ENCODE assay signal across 13 cellular contexts in genomic region chr11:34501500-34501899, GRCh38. TPM values are rescaled to one million over a fixed set of nuclear protein-coding genes. Genes with fewer than 3 reads are reported as not detected.
A peak's percentile ranks its signal among the peaks of the same experiment; 100 is the strongest.
DNase-seq lines count a peak whose midpoint lies in the region; ATAC-seq, FAIRE-seq and TF ChIP-seq lines count a peak whose summit lies in the region.
"Had no signal": no experiment of that assay in that cellular context is flagged by ENCODE, and none has a peak within 500 bp of the region (broad histone marks: within the 10 kb centered on the region; RNA-seq: fewer than 3 reads in every experiment).

No MANE protein-coding gene starts in this region.

- H3K4me1 ChIP-seq in A549 = peaks cover 19% of the 10 kb centered on the region

- no peaks in the 10 kb centered on the region for H3K9me3 ChIP-seq in A549
- H3K9me3 ChIP-seq: heart right ventricle had no signal

- no peak for TF ChIP-seq POLR2A in A549 (IDR thresholded peaks at IDR 0.05; ENCODE audit: low read length)

- peak in 1 of 2 experiments; percentile 46 for DNase-seq in A549 (ENCODE audit: low read depth in 1 of 2, low spot score in 1 of 2)
- peak; percentile 57 for DNase-seq in HK-2 (ENCODE audit: unreplicated experiment)
- DNase-seq in amniotic epithelial cell (ENCODE audit: low read depth) = peak; percentile 96
- DNase-seq in left lobe of liver (ENCODE audit: low spot score) = peak; percentile 86
- no peak for DNase-seq in activated T-cell treated with anti-CD3 and anti-CD28 coated beads, Interleukin-2, amount 50 U/mL, for 1 hour
- DNase-seq: CD4-positive, CD25-positive, alpha-beta regulatory T cell; heart right ventricle; NCI-H1930; T-helper 9 cell had no signal

- no peak for FAIRE-seq in A549 (lab: Jason Lieb, UNC)

- H3K4me3 ChIP-seq in A549 = no peak overlapping the region
- H3K4me3 ChIP-seq: heart right ventricle had no signal

- TF ChIP-seq RAD21 in A549 (conservative IDR thresholded peaks at IDR 0.05 in 1 of 2, IDR thresholded peaks at IDR 0.05 in 1 of 2) = no peak

- WGBS in A549 (ENCODE audit: missing lambda C conversion rate) = 53% methylated on average over 4 of the region's 4 CpGs

- peak overlapping the region; percentile 64 to 80 for H3K27ac ChIP-seq in A549
- H3K27ac ChIP-seq: heart right ventricle had no signal

- no peak for TF ChIP-seq CTCF in A549 (IDR thresholded peaks at IDR 0.05)

- POLR2A ChIA-PET in A549 (lab: Yijun Ruan, JAX) = no interaction called here

- CTCF ChIA-PET in A549 (lab: Yijun Ruan, JAX) = interaction anchor here (0.6 to 10.0 kb wide), 4 partner anchors 7 to 891 kb away, joined by 3 to 89 read pairs (median 34); partner anchors contain the start of gene ELF5

- H3K4me2 ChIP-seq in A549 = peak overlapping the region; percentile 33

- TF ChIP-seq EP300 in A549 (IDR thresholded peaks at IDR 0.05) = 0 out of 5 replicates have a peak, but pooled peaks of 1 of the 2 experiments have one; percentile 25

- peak; percentile 63 to 71; a peak in 5 of 6 replicates for ATAC-seq in A549
- ATAC-seq in left lobe of liver = peak; percentile 83
- no peak for ATAC-seq in GM19455 (IDR thresholded peaks at IDR 0.05; ENCODE audit: unreplicated experiment)
- no peak for ATAC-seq in GM19324 (IDR thresholded peaks at IDR 0.05; ENCODE audit: low FRiP score, unreplicated experiment)
- no peak for ATAC-seq in GM21825 (IDR thresholded peaks at IDR 0.05; ENCODE audit: unreplicated experiment)

TF ChIP-seq in A549, 52 proteins besides CTCF, POLR2A, EP300 and RAD21:
- TF ChIP-seq TP53 (CRISPR knock-in tag; IDR thresholded peaks at IDR 0.05) = no peak
- peak in 1 of 2 experiments; percentile 40; a peak in 1 of 4 replicates for TF ChIP-seq CEBPB (IDR thresholded peaks at IDR 0.05)

RNA-seq across cellular contexts. Expression of gene ELF5, which starts 12.1 kb away (rescaled TPM):
- polyA plus RNA-seq in A549 (2011; rRNA removed) (not detected in 2 replicates), A549 (2017; fragmentation: RNase III; extraction: RNeasy Plus Mini Kit Qiagen cat#74134 plus additional on column Dnase treatment) (0.04 TPM in 1 of 3 replicates, not detected in the others)
- not detected in 2 replicates for polyA plus RNA-seq in A549 (2012; cell fraction: cytosol; rRNA removed)
- polyA plus RNA-seq in A549 (2012; cell fraction: nucleus; rRNA removed) = not detected in 2 replicates
- polyA minus RNA-seq in A549 (2011; rRNA and poly(A)+ RNA removed) = not detected in 2 replicates
- total RNA-seq in left lobe of liver = 0.10 TPM
- total RNA-seq: CD4-positive, CD25-positive, alpha-beta regulatory T cell; heart right ventricle; right cardiac atrium had no signal
- polyA plus RNA-seq: CD4-positive, CD25-positive, alpha-beta regulatory T cell; heart right ventricle; right cardiac atrium had no signal

Comparison
In these comparisons a context has a peak if more than half of its experiments do, and no peak if none do; other contexts are left out.
1. ATAC-seq: peak in A549 (2 of 2) and left lobe of liver (single experiment); none in GM19455 (single experiment), GM19324 (single experiment) and GM21825 (single experiment).